In genomic region chr16:66924527-66925321, GRCh38 we compare ENCODE assay signal across 8 cellular contexts. TPM values are rescaled to one million over a fixed set of nuclear protein-coding genes. Genes with fewer than 3 reads are reported as not detected.
DNase-seq lines count a peak whose midpoint lies in the region; ATAC-seq and TF ChIP-seq lines count a peak whose summit lies in the region.

No MANE protein-coding gene starts in this region.

- intact Hi-C loops in upper lobe of right lung (cut with DNase I) = no loop called here

- DNase-seq in AG04449 (ENCODE audit: low read depth, low spot score) = no peak
- DNase-seq in WTC11 (ENCODE audit: low spot score) = peak; percentile 74
- peak in 2 of 3 donors; percentile 5 to 22 for DNase-seq in effector memory CD4-positive, alpha-beta T cell
- DNase-seq in upper lobe of right lung = peak; percentile 77
- no peak for DNase-seq in NCI-H1694 treated with DMSO at 0.1 percent for 48 hours (lab: John Stamatoyannopoulos, UW)

- H3K27me3 ChIP-seq in effector memory CD4-positive, alpha-beta T cell (replicated peaks; ENCODE audit: control insufficient read depth, insufficient read depth, low read length, poor library complexity, severe bottlenecking) = peaks cover 12% of the 10 kb centered on the region
- H3K27me3 ChIP-seq in muscle layer of duodenum (ENCODE audit: low read depth, low read length) (peaks cover 7% of the 10 kb centered on the region), upper lobe of right lung (peaks cover 5% of the 10 kb centered on the region)

- peak; percentile 39 for ATAC-seq in GM19463 (IDR thresholded peaks at IDR 0.05; ENCODE audit: unreplicated experiment)
- ATAC-seq in WTC11 = peak; percentile 85
- peak; percentile 72 for ATAC-seq in upper lobe of right lung
- no peak for ATAC-seq in HG03025 (IDR thresholded peaks at IDR 0.05; ENCODE audit: low FRiP score, unreplicated experiment)

- H3K4me3 ChIP-seq in AG04449 (ENCODE audit: low read depth, low read length) (peak overlapping the region; percentile 46), muscle layer of duodenum (ENCODE audit: low read depth in 1 of 2, low read length in 2 of 2) (peak overlapping the region; percentile 16 to 77), upper lobe of right lung (peak overlapping the region; percentile 55)
- H3K4me3 ChIP-seq in effector memory CD4-positive, alpha-beta T cell (ENCODE audit: insufficient read depth, low read depth, low read length, poor library complexity, severe bottlenecking) = peak overlapping the region; percentile 34

- H3K27me3 Mint-ChIP-seq in WTC11 (ENCODE audit: low read depth) = peaks cover 59% of the 10 kb centered on the region

- peaks cover 6% of the 10 kb centered on the region for H3K4me1 ChIP-seq in effector memory CD4-positive, alpha-beta T cell (ENCODE audit: control insufficient read depth, insufficient read depth, low read length, poor library complexity, severe bottlenecking)
- H3K4me1 ChIP-seq in muscle layer of duodenum (ENCODE audit: control insufficient read depth in 1 of 2, insufficient read depth in 2 of 2, low read length in 2 of 2) (peaks cover 0 to 58% of the 10 kb centered on the region in 2 donors), upper lobe of right lung (peaks cover 35% of the 10 kb centered on the region)

- H3K9me3 ChIP-seq in effector memory CD4-positive, alpha-beta T cell (ENCODE audit: control insufficient read depth, low read length) = no peaks in the 10 kb centered on the region
- H3K9me3 ChIP-seq in muscle layer of duodenum (ENCODE audit: control insufficient read depth in 1 of 2, low read length in 2 of 2) = no peaks in the 10 kb centered on the region
- H3K9me3 ChIP-seq in upper lobe of right lung = no peaks in the 10 kb centered on the region

- H3K27ac Mint-ChIP-seq in WTC11 = no peak overlapping the region

- POLR2A ChIA-PET in AG04449 (lab: Yijun Ruan, JAX) (no interaction called here), WTC11 (lab: Charles Lee) (no interaction called here)

- H3K9me3 Mint-ChIP-seq in WTC11 = no peaks in the 10 kb centered on the region

- CTCF ChIA-PET in AG04449 (lab: Yijun Ruan, JAX) (interaction anchor here (0.5 to 15.4 kb wide), 4 partner anchors 23 to 421 kb away, joined by 3 to 350 read pairs (median 4); partner anchors contain the start of gene NAE1), WTC11 (lab: Charles Lee) (interaction anchor here (0.6 to 7.0 kb wide), 12 partner anchors 8 to 716 kb away, joined by 3 to 175 read pairs (median 4); partner anchors contain the start of genes CES3, NAE1 and PDP2)

- peak overlapping the region; percentile 73 for H3K4me3 Mint-ChIP-seq in WTC11

- no peak overlapping the region for H3K27ac ChIP-seq in effector memory CD4-positive, alpha-beta T cell (ENCODE audit: insufficient read depth, low read length, poor library complexity, severe bottlenecking)
- no peak overlapping the region for H3K27ac ChIP-seq in muscle layer of duodenum (ENCODE audit: low read length)
- H3K27ac ChIP-seq in upper lobe of right lung = peak overlapping the region; percentile 60

- peaks cover 7% of the 10 kb centered on the region; the same call in 1 of the 2 replicates for H3K4me1 Mint-ChIP-seq in WTC11

- TF ChIP-seq CTCF in AG04449 (IDR thresholded peaks at IDR 0.05; ENCODE audit: insufficient read depth, low read length, missing control alignments) (peak; percentile 27), WTC11 (IDR thresholded peaks at IDR 0.05) (no peak), upper lobe of right lung (IDR thresholded peaks at IDR 0.05) (peak; percentile 28)

- H3K36me3 ChIP-seq in effector memory CD4-positive, alpha-beta T cell (ENCODE audit: control insufficient read depth, insufficient read depth, low read length) = no peaks in the 10 kb centered on the region
- no peaks in the 10 kb centered on the region for H3K36me3 ChIP-seq in muscle layer of duodenum (ENCODE audit: control insufficient read depth in 1 of 2, insufficient read depth in 2 of 2, low read length in 2 of 2)
- no peaks in the 10 kb centered on the region for H3K36me3 ChIP-seq in upper lobe of right lung

- H3K36me3 Mint-ChIP-seq in WTC11 = no peaks in the 10 kb centered on the region

TF ChIP-seq in WTC11, 78 proteins besides CTCF, POLR2A, EP300 and RAD21 (continues in another document):
- TF ChIP-seq OVOL2 (CRISPR knock-in tag; IDR thresholded peaks at IDR 0.05; ENCODE audit: borderline replicate concordance) (no peak), ETV6 (CRISPR knock-in tag; IDR thresholded peaks at IDR 0.05) (peak; percentile 50; the same call in 1 of the 2 replicates), TEAD1 (CRISPR knock-in tag; IDR thresholded peaks at IDR 0.05) (peak; percentile 53; the same call in 1 of the 2 replicates), IRF1 (CRISPR knock-in tag; IDR thresholded peaks at IDR 0.05) (no peak), FOXJ3 (CRISPR knock-in tag; IDR thresholded peaks at IDR 0.05; ENCODE audit: borderline replicate concordance) (no peak), NR3C1 (CRISPR knock-in tag; conservative IDR thresholded peaks at IDR 0.05; ENCODE audit: low read depth) (no peak), FOXP1 (CRISPR knock-in tag; IDR thresholded peaks at IDR 0.05; ENCODE audit: borderline replicate concordance) (no peak), ATF1 (CRISPR knock-in tag; IDR thresholded peaks at IDR 0.05) (no peak), HMGA2 (CRISPR knock-in tag; IDR thresholded peaks at IDR 0.05) (peak; percentile 54), ZNF671 (CRISPR knock-in tag; IDR thresholded peaks at IDR 0.05) (no peak), MXD4 (CRISPR knock-in tag; IDR thresholded peaks at IDR 0.05; ENCODE audit: borderline replicate concordance) (no peak), STAT6 (CRISPR knock-in tag; conservative IDR thresholded peaks at IDR 0.05; ENCODE audit: low read depth) (no peak), NR1H2 (CRISPR knock-in tag; IDR thresholded peaks at IDR 0.05) (no peak), JAZF1 (CRISPR knock-in tag; IDR thresholded peaks at IDR 0.05) (no peak), MLX (CRISPR knock-in tag; IDR thresholded peaks at IDR 0.05) (no peak), GRHL2 (CRISPR knock-in tag; IDR thresholded peaks at IDR 0.05; ENCODE audit: insufficient replicate concordance, severe bottlenecking) (no peak), ZBTB21 (CRISPR knock-in tag; IDR thresholded peaks at IDR 0.05; ENCODE audit: borderline replicate concordance) (no peak), ESRRA (CRISPR knock-in tag; IDR thresholded peaks at IDR 0.05; ENCODE audit: borderline replicate concordance) (peak; percentile 26; the same call in 1 of the 2 replicates), ZNF423 (CRISPR knock-in tag; IDR thresholded peaks at IDR 0.05) (no peak), ZNF396 (CRISPR knock-in tag; IDR thresholded peaks at IDR 0.05; ENCODE audit: borderline replicate concordance) (no peak)
- TF ChIP-seq, protein P1, sequence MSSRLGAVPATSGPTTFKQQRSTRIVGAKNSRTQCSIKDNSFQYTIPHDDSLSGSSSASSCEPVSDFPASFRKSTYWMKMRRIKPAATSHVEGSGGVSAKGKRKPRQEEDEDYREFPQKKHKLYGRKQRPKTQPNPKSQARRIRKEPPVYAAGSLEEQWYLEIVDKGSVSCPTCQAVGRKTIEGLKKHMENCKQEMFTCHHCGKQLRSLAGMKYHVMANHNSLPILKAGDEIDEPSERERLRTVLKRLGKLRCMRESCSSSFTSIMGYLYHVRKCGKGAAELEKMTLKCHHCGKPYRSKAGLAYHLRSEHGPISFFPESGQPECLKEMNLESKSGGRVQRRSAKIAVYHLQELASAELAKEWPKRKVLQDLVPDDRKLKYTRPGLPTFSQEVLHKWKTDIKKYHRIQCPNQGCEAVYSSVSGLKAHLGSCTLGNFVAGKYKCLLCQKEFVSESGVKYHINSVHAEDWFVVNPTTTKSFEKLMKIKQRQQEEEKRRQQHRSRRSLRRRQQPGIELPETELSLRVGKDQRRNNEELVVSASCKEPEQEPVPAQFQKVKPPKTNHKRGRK (CRISPR knock-in tag; IDR thresholded peaks at IDR 0.05; ENCODE audit: borderline replicate concordance) = no peak

RNA-seq across cellular contexts. Expression of gene RRAD, which starts 0.6 kb away (rescaled TPM):
- total RNA-seq in WTC11 (2021) (0.16 to 0.52 TPM (median 0.18 TPM) in 3 replicates), upper lobe of right lung (11.1 TPM)

RNA-seq across cellular contexts. Expression of gene CDH16, which starts 6.0 kb away (rescaled TPM):
- total RNA-seq in WTC11 (2021) (not detected in 3 replicates), upper lobe of right lung (not detected)

RNA-seq across cellular contexts. Expression of gene CIAO2B, which starts 9.5 kb away (rescaled TPM):
- total RNA-seq in WTC11 (2021) = 59.7 to 72.7 TPM (median 71.4 TPM) in 3 replicates
- total RNA-seq in upper lobe of right lung = 69.4 TPM

RNA-seq across cellular contexts. Expression of gene CES2, which starts 10.6 kb away (rescaled TPM):
- total RNA-seq in WTC11 (2021) (21.6 to 29.7 TPM (median 23.2 TPM) in 3 replicates), upper lobe of right lung (35.8 TPM)

RNA-seq across cellular contexts. Expression of gene CES3, which starts 36.3 kb away (rescaled TPM):
- 3.3 to 6.0 TPM (median 5.7 TPM) in 3 replicates for total RNA-seq in WTC11 (2021)
- 3.4 TPM for total RNA-seq in upper lobe of right lung

Comparison
In these comparisons a context has a peak if more than half of its experiments do, and no peak if none do; other contexts are left out.
1. DNase-seq: peak in WTC11 (single experiment), effector memory CD4-positive, alpha-beta T cell (2 of 3) and upper lobe of right lung (single experiment); none in AG04449 (single experiment) and NCI-H1694 treated with DMSO at 0.1 percent for 48 hours (single experiment).
2. Peak in every context shown above with its lines, with median percentiles within 50 percentile points of each other: H3K4me3 ChIP-seq.